ENCODE assay signal across 24 cellular contexts in the genomic region with DNA sequence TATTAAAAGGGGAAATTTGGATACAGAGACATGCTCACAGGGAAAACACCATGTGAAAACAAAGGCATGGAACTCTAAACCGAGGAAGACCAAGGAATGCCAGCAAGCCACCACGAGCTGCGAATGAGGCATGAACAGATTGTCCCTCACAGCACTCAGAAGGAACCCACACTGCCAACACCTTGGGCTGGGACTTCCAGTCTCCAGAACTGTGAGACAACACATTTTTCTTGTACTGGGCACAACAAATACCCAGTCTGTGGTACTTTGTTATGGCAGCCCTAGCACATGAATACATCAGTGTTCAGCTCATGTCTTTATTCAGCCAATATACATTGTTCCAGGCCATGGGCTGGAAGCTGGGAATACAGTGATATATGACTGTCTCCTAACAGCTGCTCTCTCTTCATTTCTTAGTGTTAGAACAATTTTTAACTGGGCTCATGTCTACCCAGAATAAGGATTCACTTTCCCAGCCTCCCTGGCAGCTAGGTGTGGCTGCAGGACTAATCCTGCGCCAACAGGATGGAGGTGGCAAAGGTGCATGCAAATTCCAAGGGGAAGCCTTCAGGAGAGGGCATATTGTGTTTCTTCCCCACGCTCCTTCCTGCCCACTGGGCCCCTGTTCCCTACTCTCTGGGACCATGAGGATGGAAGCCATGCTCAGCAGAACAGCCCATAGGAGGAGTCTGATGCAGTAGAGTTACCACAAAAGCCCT. TPM values are rescaled to one million over a fixed set of nuclear protein-coding genes. Genes with fewer than 3 reads are reported as not detected.
"Had no signal": no experiment of that assay in that cellular context is flagged by ENCODE, and none has a peak within 500 bp of the region (broad histone marks: within the 10 kb centered on the region; RNA-seq: fewer than 3 reads in every experiment).

No MANE protein-coding gene starts in this region.

- H3K27me3 ChIP-seq: esophagus muscularis mucosa, gastroesophageal sphincter, neutrophil, ovary, transverse colon had no signal

- ATAC-seq: gastroesophageal sphincter; left cardiac atrium; left ventricle myocardium superior; naive thymus-derived CD4-positive, alpha-beta T cell; right cardiac atrium; stimulated activated memory B cell treated with anti-CD40 and anti-IgM and Interleukin-4, amounts not matched to agents 10 μg/mL and 1 μg/mL and 100 μg/mL, for 72 hours had no signal

- H3K36me3 ChIP-seq: esophagus muscularis mucosa, gastroesophageal sphincter, neutrophil, ovary, thoracic aorta, transverse colon had no signal

- H3K4me3 ChIP-seq: coronary artery, esophagus muscularis mucosa, gastroesophageal sphincter, lung, ovary, thoracic aorta, transverse colon had no signal

- DNase-seq: central memory CD4-positive, alpha-beta T cell; effector memory CD4-positive, alpha-beta T cell; glutamatergic neuron; immature natural killer cell; kidney; left cardiac atrium; left ventricle myocardium superior; mesendoderm; naive thymus-derived CD4-positive, alpha-beta T cell; ovary; right cardiac atrium; stimulated activated CD4-positive, alpha-beta T cell treated with anti-CD3 and anti-CD28 coated beads, Interleukin-4, amount 100 ng/mL, for 1 hour; stimulated activated CD8-positive, alpha-beta memory T cell treated with anti-CD3 and anti-CD28 coated beads, Interleukin-4, amount 100 ng/mL, for 48 hours; transverse colon had no signal

- H3K9me3 ChIP-seq: esophagus muscularis mucosa, gastroesophageal sphincter, neutrophil, ovary, thoracic aorta, transverse colon had no signal

- H3K27ac ChIP-seq: coronary artery, epithelial cell of prostate, esophagus muscularis mucosa, gastroesophageal sphincter, neutrophil, ovary, thoracic aorta, transverse colon had no signal

RNA-seq across cellular contexts. Expression of gene STPG4, which starts 59.6 kb away (rescaled TPM):
- total RNA-seq: esophagus muscularis mucosa, kidney, left cardiac atrium, left ventricle myocardium superior, thoracic aorta, ureter had no signal
- polyA plus RNA-seq: naive thymus-derived CD4-positive, alpha-beta T cell; neural cell; right cardiac atrium had no signal
